18 cellular contexts compared by ENCODE assay signal in genomic region chr5:74822288-74822687, GRCh38.
"Had no signal": no experiment of that assay in that cellular context is flagged by ENCODE, and none has a peak within 500 bp of the region (broad histone marks: within the 10 kb centered on the region; RNA-seq: fewer than 3 reads in every experiment).

No MANE protein-coding gene starts in this region.

- H3K27me3 ChIP-seq: colonic mucosa, esophagus squamous epithelium, hepatocyte, right lobe of liver, testis, transverse colon had no signal

- H3K27me3 Mint-ChIP-seq: naive B cell; stimulated activated naive B cell treated with anti-CD40 and anti-IgM and Interleukin-4, amounts not matched to agents 10 μg/mL and 1 μg/mL and 100 μg/mL, for 72 hours; stimulated activated naive CD8-positive, alpha-beta T cell treated with anti-CD3 and anti-CD28 coated beads, Interleukin-15, amount 100 ng/mL, for 72 hours had no signal

- H3K4me1 ChIP-seq: colonic mucosa, esophagus squamous epithelium, parathyroid adenoma, prostate gland, right lobe of liver, testis, transverse colon had no signal

- H3K4me3 Mint-ChIP-seq: naive B cell; nephron; stimulated activated naive B cell treated with anti-CD40 and anti-IgM and Interleukin-4, amounts not matched to agents 10 μg/mL and 1 μg/mL and 100 μg/mL, for 72 hours; stimulated activated naive CD8-positive, alpha-beta T cell treated with anti-CD3 and anti-CD28 coated beads, Interleukin-15, amount 100 ng/mL, for 72 hours had no signal

- DNase-seq: colonic mucosa; dermis blood vessel endothelial cell; esophagus squamous epithelium; foreskin fibroblast; head of caudate nucleus; mesendoderm; naive B cell; retina; right lobe of liver; stimulated activated CD4-positive, alpha-beta T cell treated with anti-CD3 and anti-CD28 coated beads, Interleukin-4, amount 100 ng/mL, for 24 hours; stimulated activated naive B cell treated with anti-CD40 and anti-IgM and Interleukin-4, amounts not matched to agents 10 μg/mL and 1 μg/mL and 100 μg/mL, for 72 hours; stimulated activated naive CD8-positive, alpha-beta T cell treated with anti-CD3 and anti-CD28 coated beads, Interleukin-15, amount 100 ng/mL, for 72 hours; testis; transverse colon had no signal

- H3K4me1 Mint-ChIP-seq: naive B cell, nephron had no signal

- H3K9me3 ChIP-seq: colonic mucosa, esophagus squamous epithelium, prostate gland, right lobe of liver, testis, transverse colon had no signal

- ATAC-seq: right lobe of liver; stimulated activated naive B cell treated with anti-CD40 and anti-IgM and Interleukin-4, amounts not matched to agents 10 μg/mL and 1 μg/mL and 100 μg/mL, for 72 hours; stimulated activated naive CD8-positive, alpha-beta T cell treated with anti-CD3 and anti-CD28 coated beads, Interleukin-15, amount 100 ng/mL, for 72 hours had no signal

- H3K27ac Mint-ChIP-seq: naive B cell; nephron; stimulated activated naive B cell treated with anti-CD40 and anti-IgM and Interleukin-4, amounts not matched to agents 10 μg/mL and 1 μg/mL and 100 μg/mL, for 72 hours; stimulated activated naive CD8-positive, alpha-beta T cell treated with anti-CD3 and anti-CD28 coated beads, Interleukin-15, amount 100 ng/mL, for 72 hours had no signal

- H3K9ac ChIP-seq: parathyroid adenoma had no signal

- H3K36me3 ChIP-seq: colonic mucosa, esophagus squamous epithelium, prostate gland, right lobe of liver, transverse colon had no signal

- H3K4me3 ChIP-seq: colonic mucosa, esophagus squamous epithelium, hepatocyte, prostate gland, right lobe of liver, testis, transverse colon had no signal

- H3K27ac ChIP-seq: colonic mucosa, esophagus squamous epithelium, hepatocyte, parathyroid adenoma, prostate gland, right lobe of liver, testis, transverse colon had no signal

- H3K9me3 Mint-ChIP-seq: naive B cell; nephron; stimulated activated naive B cell treated with anti-CD40 and anti-IgM and Interleukin-4, amounts not matched to agents 10 μg/mL and 1 μg/mL and 100 μg/mL, for 72 hours; stimulated activated naive CD8-positive, alpha-beta T cell treated with anti-CD3 and anti-CD28 coated beads, Interleukin-15, amount 100 ng/mL, for 72 hours had no signal
